In the genomic region with DNA sequence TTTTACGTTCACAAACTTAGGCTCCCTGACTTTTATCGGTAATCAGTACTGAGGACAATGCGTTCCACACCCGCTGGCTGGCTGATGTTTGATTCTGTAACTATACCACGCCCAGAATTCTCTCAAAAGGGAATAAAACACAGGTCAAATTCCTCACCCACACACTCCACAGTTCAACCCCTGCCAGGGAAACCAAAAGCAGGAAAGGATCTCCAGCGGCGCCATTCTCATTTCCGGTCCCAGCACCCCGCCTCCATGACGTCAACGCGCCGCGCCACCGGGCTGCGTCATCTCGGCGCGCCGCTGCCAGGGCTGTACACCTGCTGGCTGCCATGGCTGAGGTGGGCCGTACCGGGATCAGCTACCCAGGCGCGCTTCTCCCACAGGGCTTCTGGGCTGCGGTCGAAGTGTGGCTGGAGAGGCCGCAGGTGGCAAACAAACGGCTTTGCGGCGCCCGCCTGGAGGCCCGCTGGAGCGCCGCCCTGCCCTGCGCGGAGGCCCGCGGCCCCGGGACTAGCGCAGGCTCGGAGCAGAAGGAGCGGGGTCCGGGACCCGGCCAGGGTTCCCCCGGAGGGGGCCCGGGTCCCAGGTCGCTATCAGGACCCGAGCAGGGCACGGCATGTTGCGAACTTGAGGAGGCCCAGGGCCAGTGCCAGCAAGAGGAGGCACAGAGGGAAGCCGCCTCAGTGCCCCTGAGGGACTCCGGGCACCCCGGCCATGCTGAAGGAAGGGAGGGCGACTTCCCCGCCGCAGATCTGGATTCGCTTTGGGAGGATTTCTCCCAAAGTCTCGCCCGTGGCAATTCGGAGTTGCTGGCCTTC, we compare ENCODE assay signal across 1 cellular context.
TF ChIP-seq lines count a peak whose summit lies in the region.

ACOX3 (minus strand) TSS at position 233 of the 821 bp plus-strand sequence. CDS start 24,202 bp downstream, outside the sequence.
A gene with protein sequence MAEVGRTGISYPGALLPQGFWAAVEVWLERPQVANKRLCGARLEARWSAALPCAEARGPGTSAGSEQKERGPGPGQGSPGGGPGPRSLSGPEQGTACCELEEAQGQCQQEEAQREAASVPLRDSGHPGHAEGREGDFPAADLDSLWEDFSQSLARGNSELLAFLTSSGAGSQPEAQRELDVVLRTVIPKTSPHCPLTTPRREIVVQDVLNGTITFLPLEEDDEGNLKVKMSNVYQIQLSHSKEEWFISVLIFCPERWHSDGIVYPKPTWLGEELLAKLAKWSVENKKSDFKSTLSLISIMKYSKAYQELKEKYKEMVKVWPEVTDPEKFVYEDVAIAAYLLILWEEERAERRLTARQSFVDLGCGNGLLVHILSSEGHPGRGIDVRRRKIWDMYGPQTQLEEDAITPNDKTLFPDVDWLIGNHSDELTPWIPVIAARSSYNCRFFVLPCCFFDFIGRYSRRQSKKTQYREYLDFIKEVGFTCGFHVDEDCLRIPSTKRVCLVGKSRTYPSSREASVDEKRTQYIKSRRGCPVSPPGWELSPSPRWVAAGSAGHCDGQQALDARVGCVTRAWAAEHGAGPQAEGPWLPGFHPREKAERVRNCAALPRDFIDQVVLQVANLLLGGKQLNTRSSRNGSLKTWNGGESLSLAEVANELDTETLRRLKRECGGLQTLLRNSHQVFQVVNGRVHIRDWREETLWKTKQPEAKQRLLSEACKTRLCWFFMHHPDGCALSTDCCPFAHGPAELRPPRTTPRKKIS (plus strand): TSS at position 287 of the 821 bp plus-strand sequence. CDS start 46 bp downstream, at position 333.

TF ChIP-seq in K562, 482 proteins besides CTCF, POLR2A, EP300 and RAD21 (continued from another document and continues in another):
- no peak for TF ChIP-seq RERE (CRISPR knock-in tag; IDR thresholded peaks at IDR 0.05; ENCODE audit: borderline replicate concordance)
- no peak for TF ChIP-seq ZNF184 (CRISPR knock-in tag; IDR thresholded peaks at IDR 0.05)
- no peak for TF ChIP-seq SPI1 (IDR thresholded peaks at IDR 0.05; ENCODE audit: borderline replicate concordance, low read depth, low read length)
- TF ChIP-seq ZNF75A (CRISPR knock-in tag; IDR thresholded peaks at IDR 0.05): no peak
- no peak for TF ChIP-seq ZBTB1 (CRISPR knock-in tag; IDR thresholded peaks at IDR 0.05; ENCODE audit: borderline replicate concordance, low read depth)
- no peak for TF ChIP-seq ZC3H11A (IDR thresholded peaks at IDR 0.05; ENCODE audit: low read depth, low read length)
- TF ChIP-seq RBFOX2 (IDR thresholded peaks at IDR 0.05; ENCODE audit: low read depth, low read length): peak; percentile 92
- no peak for TF ChIP-seq VEZF1 (CRISPR knock-in tag; IDR thresholded peaks at IDR 0.05)
- no peak for TF ChIP-seq TSHZ1 (CRISPR knock-in tag; IDR thresholded peaks at IDR 0.05)
- no peak for TF ChIP-seq TAF15 (IDR thresholded peaks at IDR 0.05; ENCODE audit: low read depth, low read length)
- no peak for TF ChIP-seq ZNF561 (CRISPR knock-in tag; conservative IDR thresholded peaks at IDR 0.05)
- TF ChIP-seq ZNF785 (CRISPR knock-in tag; IDR thresholded peaks at IDR 0.05): no peak
- TF ChIP-seq ZNF174 (CRISPR knock-in tag; IDR thresholded peaks at IDR 0.05): no peak
- TF ChIP-seq PML (IDR thresholded peaks at IDR 0.05; ENCODE audit: low read length): peak; percentile 62
- TF ChIP-seq RHOXF2B (CRISPR knock-in tag; conservative IDR thresholded peaks at IDR 0.05): no peak; the same call in 1 of the 2 replicates
- TF ChIP-seq CCNT2 (IDR thresholded peaks at IDR 0.05; ENCODE audit: borderline replicate concordance, extremely low read depth, insufficient read length, low read depth, low read length): no peak
- TF ChIP-seq THAP7 (CRISPR knock-in tag; IDR thresholded peaks at IDR 0.05): no peak
- TF ChIP-seq CBX5 (IDR thresholded peaks at IDR 0.05; ENCODE audit: borderline replicate concordance, low read depth): no peak
- no peak for TF ChIP-seq NCOA2 (IDR thresholded peaks at IDR 0.05; ENCODE audit: partially characterized antibody in 2 of 2)
- no peak for TF ChIP-seq ZNF444 (CRISPR knock-in tag; IDR thresholded peaks at IDR 0.05)
- TF ChIP-seq, protein P1, sequence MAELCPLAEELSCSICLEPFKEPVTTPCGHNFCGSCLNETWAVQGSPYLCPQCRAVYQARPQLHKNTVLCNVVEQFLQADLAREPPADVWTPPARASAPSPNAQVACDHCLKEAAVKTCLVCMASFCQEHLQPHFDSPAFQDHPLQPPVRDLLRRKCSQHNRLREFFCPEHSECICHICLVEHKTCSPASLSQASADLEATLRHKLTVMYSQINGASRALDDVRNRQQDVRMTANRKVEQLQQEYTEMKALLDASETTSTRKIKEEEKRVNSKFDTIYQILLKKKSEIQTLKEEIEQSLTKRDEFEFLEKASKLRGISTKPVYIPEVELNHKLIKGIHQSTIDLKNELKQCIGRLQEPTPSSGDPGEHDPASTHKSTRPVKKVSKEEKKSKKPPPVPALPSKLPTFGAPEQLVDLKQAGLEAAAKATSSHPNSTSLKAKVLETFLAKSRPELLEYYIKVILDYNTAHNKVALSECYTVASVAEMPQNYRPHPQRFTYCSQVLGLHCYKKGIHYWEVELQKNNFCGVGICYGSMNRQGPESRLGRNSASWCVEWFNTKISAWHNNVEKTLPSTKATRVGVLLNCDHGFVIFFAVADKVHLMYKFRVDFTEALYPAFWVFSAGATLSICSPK (IDR thresholded peaks at IDR 0.05; ENCODE audit: borderline replicate concordance): no peak
- peak; percentile 83 for TF ChIP-seq SAP30 (IDR thresholded peaks at IDR 0.05; ENCODE audit: borderline replicate concordance, insufficient read depth, low read depth, low read length, poor library complexity, severe bottlenecking)
- TF ChIP-seq, protein P2, sequence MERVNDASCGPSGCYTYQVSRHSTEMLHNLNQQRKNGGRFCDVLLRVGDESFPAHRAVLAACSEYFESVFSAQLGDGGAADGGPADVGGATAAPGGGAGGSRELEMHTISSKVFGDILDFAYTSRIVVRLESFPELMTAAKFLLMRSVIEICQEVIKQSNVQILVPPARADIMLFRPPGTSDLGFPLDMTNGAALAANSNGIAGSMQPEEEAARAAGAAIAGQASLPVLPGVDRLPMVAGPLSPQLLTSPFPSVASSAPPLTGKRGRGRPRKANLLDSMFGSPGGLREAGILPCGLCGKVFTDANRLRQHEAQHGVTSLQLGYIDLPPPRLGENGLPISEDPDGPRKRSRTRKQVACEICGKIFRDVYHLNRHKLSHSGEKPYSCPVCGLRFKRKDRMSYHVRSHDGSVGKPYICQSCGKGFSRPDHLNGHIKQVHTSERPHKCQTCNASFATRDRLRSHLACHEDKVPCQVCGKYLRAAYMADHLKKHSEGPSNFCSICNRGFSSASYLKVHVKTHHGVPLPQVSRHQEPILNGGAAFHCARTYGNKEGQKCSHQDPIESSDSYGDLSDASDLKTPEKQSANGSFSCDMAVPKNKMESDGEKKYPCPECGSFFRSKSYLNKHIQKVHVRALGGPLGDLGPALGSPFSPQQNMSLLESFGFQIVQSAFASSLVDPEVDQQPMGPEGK (CRISPR knock-in tag; IDR thresholded peaks at IDR 0.05; ENCODE audit: borderline replicate concordance): no peak
- no peak for TF ChIP-seq HOXB6 (CRISPR knock-in tag; IDR thresholded peaks at IDR 0.05; ENCODE audit: borderline replicate concordance)
- TF ChIP-seq TFAM (CRISPR knock-in tag; conservative IDR thresholded peaks at IDR 0.05): no peak
- TF ChIP-seq ZNF239 (CRISPR knock-in tag; IDR thresholded peaks at IDR 0.05): no peak
